Comparison of ENCODE assay signal across 1 cellular context in the genomic region with DNA sequence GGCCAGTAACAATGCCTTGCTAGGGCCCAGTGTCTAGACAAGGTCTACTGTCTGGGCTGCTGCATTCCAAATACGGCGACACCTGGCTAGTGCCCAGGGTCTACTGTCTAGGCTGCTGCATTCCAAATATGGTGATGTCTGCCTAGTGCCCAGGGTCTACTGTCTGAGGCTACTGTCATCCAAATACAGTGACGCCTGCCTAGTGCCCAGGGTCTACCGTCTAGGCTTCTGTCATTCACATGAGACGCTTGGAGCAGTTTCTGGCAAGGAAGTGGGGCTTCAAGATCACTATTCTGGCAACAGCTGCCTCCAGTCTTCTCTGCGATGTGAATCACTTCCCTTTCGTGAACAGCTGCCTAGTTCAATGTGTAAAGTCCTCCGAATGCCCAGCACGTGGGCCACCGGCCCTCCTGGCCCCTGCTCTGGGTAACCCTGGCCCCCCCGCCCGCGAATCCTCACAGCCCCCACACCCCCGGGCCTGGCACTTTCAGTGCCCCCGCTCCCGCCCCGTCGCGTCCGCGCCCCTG.
A peak's percentile ranks its signal among the peaks of the same experiment; 100 is the strongest.
TF ChIP-seq lines count a peak whose summit lies in the region.

No MANE protein-coding gene starts in this region.

TF ChIP-seq in HepG2, 621 proteins besides CTCF, POLR2A, EP300 and RAD21:
- TF ChIP-seq HES4 (CRISPR knock-in tag; IDR thresholded peaks at IDR 0.05; ENCODE audit: borderline replicate concordance) (0 out of 2 replicates have a peak, but pooled peaks have one; percentile 12), TEAD3 (CRISPR knock-in tag; optimal IDR thresholded peaks at IDR 0.05; ENCODE audit: borderline replicate concordance) (peak; percentile 4), HNF4G (IDR thresholded peaks at IDR 0.05; ENCODE audit: borderline replicate concordance, low read depth, low read length) (no peak), HNF4G (CRISPR knock-in tag; IDR thresholded peaks at IDR 0.05; ENCODE audit: borderline replicate concordance, low read depth) (no peak), SOX13 (IDR thresholded peaks at IDR 0.05) (no peak), SOX13 (CRISPR knock-in tag; conservative IDR thresholded peaks at IDR 0.05 in 1 of 2, IDR thresholded peaks at IDR 0.05 in 1 of 2) (peak in 1 of 2 experiments; percentile 35; a peak in 1 of 4 replicates), ZSCAN30 (CRISPR knock-in tag; IDR thresholded peaks at IDR 0.05) (no peak), ZNF441 (CRISPR knock-in tag; IDR thresholded peaks at IDR 0.05; ENCODE audit: borderline replicate concordance) (no peak), ZNF777 (CRISPR knock-in tag; IDR thresholded peaks at IDR 0.05) (peak; percentile 74), ZNF672 (CRISPR knock-in tag; IDR thresholded peaks at IDR 0.05) (no peak), SAP130 (CRISPR knock-in tag; IDR thresholded peaks at IDR 0.05; ENCODE audit: low read depth) (no peak), ZNF558 (CRISPR knock-in tag; IDR thresholded peaks at IDR 0.05; ENCODE audit: borderline replicate concordance) (no peak), YEATS4 (CRISPR knock-in tag; IDR thresholded peaks at IDR 0.05; ENCODE audit: borderline replicate concordance) (0 out of 2 replicates have a peak, but pooled peaks have one; percentile 51), ZBTB21 (CRISPR knock-in tag; IDR thresholded peaks at IDR 0.05) (no peak), TAF15 (IDR thresholded peaks at IDR 0.05; ENCODE audit: low read depth, low read length, poor library complexity, severe bottlenecking) (no peak), XRCC5 (optimal IDR thresholded peaks at IDR 0.05; ENCODE audit: low read length) (no peak), JARID2 (CRISPR knock-in tag; IDR thresholded peaks at IDR 0.05; ENCODE audit: insufficient replicate concordance) (no peak), HNF4A (CRISPR knock-in tag; IDR thresholded peaks at IDR 0.05) (peak; percentile 43), PHF21A (CRISPR knock-in tag; IDR thresholded peaks at IDR 0.05) (no peak), SKI (IDR thresholded peaks at IDR 0.05; ENCODE audit: partially characterized antibody) (peak; percentile 99), TOPORS (CRISPR knock-in tag; IDR thresholded peaks at IDR 0.05) (no peak), ELF3 (CRISPR knock-in tag; IDR thresholded peaks at IDR 0.05) (no peak), ZNF616 (CRISPR knock-in tag; IDR thresholded peaks at IDR 0.05; ENCODE audit: low read depth) (no peak), NPAS2 (CRISPR knock-in tag; IDR thresholded peaks at IDR 0.05; ENCODE audit: borderline replicate concordance) (0 out of 2 replicates have a peak, but pooled peaks have one; percentile 44), SRF (IDR thresholded peaks at IDR 0.05; ENCODE audit: low read depth, low read length) (peak; percentile 87), MZF1 (CRISPR knock-in tag; IDR thresholded peaks at IDR 0.05; ENCODE audit: borderline replicate concordance) (no peak), ZNF746 (CRISPR knock-in tag; IDR thresholded peaks at IDR 0.05) (no peak), ZNF382 (CRISPR knock-in tag; IDR thresholded peaks at IDR 0.05; ENCODE audit: borderline replicate concordance) (no peak)
- TF ChIP-seq, protein P1, sequence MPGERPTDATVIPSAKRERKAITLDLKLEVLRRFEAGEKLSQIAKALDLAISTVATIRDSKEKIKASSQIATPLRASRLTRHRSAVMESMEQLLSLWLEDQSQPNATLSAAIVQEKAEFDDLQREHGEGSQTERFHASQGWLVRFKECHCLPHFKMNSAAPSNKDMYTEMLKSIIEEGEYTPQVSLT (CRISPR knock-in tag; IDR thresholded peaks at IDR 0.05; ENCODE audit: borderline replicate concordance, low read depth) = no peak
- TF ChIP-seq, protein P2, sequence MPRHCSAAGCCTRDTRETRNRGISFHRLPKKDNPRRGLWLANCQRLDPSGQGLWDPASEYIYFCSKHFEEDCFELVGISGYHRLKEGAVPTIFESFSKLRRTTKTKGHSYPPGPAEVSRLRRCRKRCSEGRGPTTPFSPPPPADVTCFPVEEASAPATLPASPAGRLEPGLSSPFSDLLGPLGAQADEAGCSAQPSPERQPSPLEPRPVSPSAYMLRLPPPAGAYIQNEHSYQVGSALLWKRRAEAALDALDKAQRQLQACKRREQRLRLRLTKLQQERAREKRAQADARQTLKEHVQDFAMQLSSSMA (CRISPR knock-in tag; IDR thresholded peaks at IDR 0.05) = no peak
- TF ChIP-seq, protein P3, sequence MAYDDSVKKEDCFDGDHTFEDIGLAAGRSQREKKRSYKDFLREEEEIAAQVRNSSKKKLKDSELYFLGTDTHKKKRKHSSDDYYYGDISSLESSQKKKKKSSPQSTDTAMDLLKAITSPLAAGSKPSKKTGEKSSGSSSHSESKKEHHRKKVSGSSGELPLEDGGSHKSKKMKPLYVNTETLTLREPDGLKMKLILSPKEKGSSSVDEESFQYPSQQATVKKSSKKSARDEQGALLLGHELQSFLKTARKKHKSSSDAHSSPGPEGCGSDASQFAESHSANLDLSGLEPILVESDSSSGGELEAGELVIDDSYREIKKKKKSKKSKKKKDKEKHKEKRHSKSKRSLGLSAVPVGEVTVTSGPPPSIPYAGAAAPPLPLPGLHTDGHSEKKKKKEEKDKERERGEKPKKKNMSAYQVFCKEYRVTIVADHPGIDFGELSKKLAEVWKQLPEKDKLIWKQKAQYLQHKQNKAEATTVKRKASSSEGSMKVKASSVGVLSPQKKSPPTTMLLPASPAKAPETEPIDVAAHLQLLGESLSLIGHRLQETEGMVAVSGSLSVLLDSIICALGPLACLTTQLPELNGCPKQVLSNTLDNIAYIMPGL (CRISPR knock-in tag; IDR thresholded peaks at IDR 0.05; ENCODE audit: borderline replicate concordance in 1 of 2, low read depth in 1 of 2) = 0 out of 4 replicates have a peak, but pooled peaks of 1 of the 2 experiments have one; percentile 10
- TF ChIP-seq, protein P4, sequence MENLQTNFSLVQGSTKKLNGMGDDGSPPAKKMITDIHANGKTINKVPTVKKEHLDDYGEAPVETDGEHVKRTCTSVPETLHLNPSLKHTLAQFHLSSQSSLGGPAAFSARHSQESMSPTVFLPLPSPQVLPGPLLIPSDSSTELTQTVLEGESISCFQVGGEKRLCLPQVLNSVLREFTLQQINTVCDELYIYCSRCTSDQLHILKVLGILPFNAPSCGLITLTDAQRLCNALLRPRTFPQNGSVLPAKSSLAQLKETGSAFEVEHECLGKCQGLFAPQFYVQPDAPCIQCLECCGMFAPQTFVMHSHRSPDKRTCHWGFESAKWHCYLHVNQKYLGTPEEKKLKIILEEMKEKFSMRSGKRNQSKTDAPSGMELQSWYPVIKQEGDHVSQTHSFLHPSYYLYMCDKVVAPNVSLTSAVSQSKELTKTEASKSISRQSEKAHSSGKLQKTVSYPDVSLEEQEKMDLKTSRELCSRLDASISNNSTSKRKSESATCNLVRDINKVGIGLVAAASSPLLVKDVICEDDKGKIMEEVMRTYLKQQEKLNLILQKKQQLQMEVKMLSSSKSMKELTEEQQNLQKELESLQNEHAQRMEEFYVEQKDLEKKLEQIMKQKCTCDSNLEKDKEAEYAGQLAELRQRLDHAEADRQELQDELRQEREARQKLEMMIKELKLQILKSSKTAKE (CRISPR knock-in tag; IDR thresholded peaks at IDR 0.05; ENCODE audit: borderline replicate concordance) = 0 out of 2 replicates have a peak, but pooled peaks have one; percentile 5
- TF ChIP-seq, protein P5, sequence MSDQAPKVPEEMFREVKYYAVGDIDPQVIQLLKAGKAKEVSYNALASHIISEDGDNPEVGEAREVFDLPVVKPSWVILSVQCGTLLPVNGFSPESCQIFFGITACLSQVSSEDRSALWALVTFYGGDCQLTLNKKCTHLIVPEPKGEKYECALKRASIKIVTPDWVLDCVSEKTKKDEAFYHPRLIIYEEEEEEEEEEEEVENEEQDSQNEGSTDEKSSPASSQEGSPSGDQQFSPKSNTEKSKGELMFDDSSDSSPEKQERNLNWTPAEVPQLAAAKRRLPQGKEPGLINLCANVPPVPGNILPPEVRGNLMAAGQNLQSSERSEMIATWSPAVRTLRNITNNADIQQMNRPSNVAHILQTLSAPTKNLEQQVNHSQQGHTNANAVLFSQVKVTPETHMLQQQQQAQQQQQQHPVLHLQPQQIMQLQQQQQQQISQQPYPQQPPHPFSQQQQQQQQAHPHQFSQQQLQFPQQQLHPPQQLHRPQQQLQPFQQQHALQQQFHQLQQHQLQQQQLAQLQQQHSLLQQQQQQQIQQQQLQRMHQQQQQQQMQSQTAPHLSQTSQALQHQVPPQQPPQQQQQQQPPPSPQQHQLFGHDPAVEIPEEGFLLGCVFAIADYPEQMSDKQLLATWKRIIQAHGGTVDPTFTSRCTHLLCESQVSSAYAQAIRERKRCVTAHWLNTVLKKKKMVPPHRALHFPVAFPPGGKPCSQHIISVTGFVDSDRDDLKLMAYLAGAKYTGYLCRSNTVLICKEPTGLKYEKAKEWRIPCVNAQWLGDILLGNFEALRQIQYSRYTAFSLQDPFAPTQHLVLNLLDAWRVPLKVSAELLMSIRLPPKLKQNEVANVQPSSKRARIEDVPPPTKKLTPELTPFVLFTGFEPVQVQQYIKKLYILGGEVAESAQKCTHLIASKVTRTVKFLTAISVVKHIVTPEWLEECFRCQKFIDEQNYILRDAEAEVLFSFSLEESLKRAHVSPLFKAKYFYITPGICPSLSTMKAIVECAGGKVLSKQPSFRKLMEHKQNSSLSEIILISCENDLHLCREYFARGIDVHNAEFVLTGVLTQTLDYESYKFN (CRISPR knock-in tag; conservative IDR thresholded peaks at IDR 0.05) = 0 out of 2 replicates have a peak, but pooled peaks have one; percentile 5
- TF ChIP-seq, protein P6, sequence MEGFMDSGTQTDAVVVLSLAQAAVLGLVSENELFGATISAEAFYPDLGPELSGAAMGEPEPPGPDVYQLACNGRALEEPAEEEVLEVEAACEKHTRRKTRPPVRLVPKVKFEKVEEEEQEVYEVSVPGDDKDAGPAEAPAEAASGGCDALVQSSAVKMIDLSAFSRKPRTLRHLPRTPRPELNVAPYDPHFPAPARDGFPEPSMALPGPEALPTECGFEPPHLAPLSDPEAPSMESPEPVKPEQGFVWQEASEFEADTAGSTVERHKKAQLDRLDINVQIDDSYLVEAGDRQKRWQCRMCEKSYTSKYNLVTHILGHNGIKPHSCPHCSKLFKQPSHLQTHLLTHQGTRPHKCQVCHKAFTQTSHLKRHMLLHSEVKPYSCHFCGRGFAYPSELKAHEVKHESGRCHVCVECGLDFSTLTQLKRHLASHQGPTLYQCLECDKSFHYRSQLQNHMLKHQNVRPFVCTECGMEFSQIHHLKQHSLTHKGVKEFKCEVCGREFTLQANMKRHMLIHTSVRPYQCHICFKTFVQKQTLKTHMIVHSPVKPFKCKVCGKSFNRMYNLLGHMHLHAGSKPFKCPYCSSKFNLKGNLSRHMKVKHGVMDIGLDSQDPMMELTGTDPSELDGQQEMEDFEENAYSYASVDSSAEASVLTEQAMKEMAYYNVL (CRISPR knock-in tag; IDR thresholded peaks at IDR 0.05; ENCODE audit: borderline replicate concordance) = no peak
